Comparison of ENCODE assay signal across 1 cellular context in genomic region chr9:137240321-137240840, GRCh38.
A peak's percentile ranks its signal among the peaks of the same experiment; 100 is the strongest.
TF ChIP-seq lines count a peak whose summit lies in the region.

No MANE protein-coding gene starts in this region.

TF ChIP-seq in K562, 482 proteins besides CTCF, POLR2A, EP300 and RAD21 (continued from another document and continues in another):
- TF ChIP-seq PATZ1 (CRISPR knock-in tag; IDR thresholded peaks at IDR 0.05; ENCODE audit: borderline replicate concordance): no peak
- no peak for TF ChIP-seq SNIP1 (IDR thresholded peaks at IDR 0.05; ENCODE audit: low read depth)
- TF ChIP-seq ARNT (IDR thresholded peaks at IDR 0.05): no peak
- TF ChIP-seq HMGN3 (IDR thresholded peaks at IDR 0.05; ENCODE audit: borderline replicate concordance, extremely low read depth, insufficient read length, low read depth, low read length): peak; percentile 63
- peak; percentile 75; the same call in 1 of the 2 replicates for TF ChIP-seq CLOCK (CRISPR knock-in tag; IDR thresholded peaks at IDR 0.05; ENCODE audit: borderline replicate concordance)
- TF ChIP-seq ZNF232 (CRISPR knock-in tag; IDR thresholded peaks at IDR 0.05): peak; percentile 81; the same call in 1 of the 2 replicates
- TF ChIP-seq EWSR1 (IDR thresholded peaks at IDR 0.05; ENCODE audit: borderline replicate concordance, low read depth, partially characterized antibody): no peak
- no peak for TF ChIP-seq HINFP (tag; conservative IDR thresholded peaks at IDR 0.05; ENCODE audit: low read depth)
- TF ChIP-seq ARID3B (CRISPR knock-in tag; IDR thresholded peaks at IDR 0.05; ENCODE audit: borderline replicate concordance): peak; percentile 92; the same call in 1 of the 2 replicates
- no peak for TF ChIP-seq ETV6 (IDR thresholded peaks at IDR 0.05; ENCODE audit: borderline replicate concordance in 1 of 2, low read depth in 2 of 2, low read length in 1 of 2)
- no peak for TF ChIP-seq ETV6 (CRISPR knock-in tag; IDR thresholded peaks at IDR 0.05; ENCODE audit: borderline replicate concordance)
- no peak for TF ChIP-seq ZNF764 (CRISPR knock-in tag; IDR thresholded peaks at IDR 0.05; ENCODE audit: low read depth)
- no peak for TF ChIP-seq AFF1 (IDR thresholded peaks at IDR 0.05; ENCODE audit: low read depth in 1 of 2, partially characterized antibody in 2 of 2)
- TF ChIP-seq GABPB2 (CRISPR knock-in tag; conservative IDR thresholded peaks at IDR 0.05): no peak
- TF ChIP-seq ZNF133 (CRISPR knock-in tag; IDR thresholded peaks at IDR 0.05): no peak
- TF ChIP-seq KLF13 (tag; IDR thresholded peaks at IDR 0.05; ENCODE audit: borderline replicate concordance, low read depth): peak; percentile 77; the same call in 1 of the 2 replicates
- TF ChIP-seq ZNF655 (CRISPR knock-in tag; IDR thresholded peaks at IDR 0.05): no peak
- no peak for TF ChIP-seq RNF219 (CRISPR knock-in tag; IDR thresholded peaks at IDR 0.05)
- no peak for TF ChIP-seq TCF7 (IDR thresholded peaks at IDR 0.05; ENCODE audit: borderline replicate concordance)
- TF ChIP-seq JUNB (CRISPR knock-in tag; conservative IDR thresholded peaks at IDR 0.05): no peak
- peak; percentile 99 for TF ChIP-seq FOXJ2 (tag; IDR thresholded peaks at IDR 0.05)
- peak; percentile 51; the same call in 1 of the 2 replicates for TF ChIP-seq HES1 (IDR thresholded peaks at IDR 0.05; ENCODE audit: low read depth)
- no peak for TF ChIP-seq NR2C1 (IDR thresholded peaks at IDR 0.05)
- TF ChIP-seq NR2C1 (tag; IDR thresholded peaks at IDR 0.05): no peak
- TF ChIP-seq DEAF1 (CRISPR knock-in tag; IDR thresholded peaks at IDR 0.05): no peak
- TF ChIP-seq FOXP1 (CRISPR knock-in tag; IDR thresholded peaks at IDR 0.05): peak; percentile 79; the same call in 1 of the 2 replicates
- TF ChIP-seq CBFA2T3 (IDR thresholded peaks at IDR 0.05): peak; percentile 36; the same call in 1 of the 2 replicates
- TF ChIP-seq MAFF (IDR thresholded peaks at IDR 0.05; ENCODE audit: low read length): no peak
- no peak for TF ChIP-seq ZFPM2 (CRISPR knock-in tag; IDR thresholded peaks at IDR 0.05)
- no peak for TF ChIP-seq KAT8 (IDR thresholded peaks at IDR 0.05; ENCODE audit: low read depth)
- TF ChIP-seq ZBED1 (IDR thresholded peaks at IDR 0.05): peak; percentile 77; the same call in 1 of the 2 replicates
- no peak for TF ChIP-seq KHSRP (IDR thresholded peaks at IDR 0.05)
- no peak for TF ChIP-seq RBM39 (optimal IDR thresholded peaks at IDR 0.05; ENCODE audit: low read depth, low read length)
- no peak for TF ChIP-seq SP1 (CRISPR knock-in tag; IDR thresholded peaks at IDR 0.05)
- peak; percentile 49 for TF ChIP-seq CCNT2 (IDR thresholded peaks at IDR 0.05; ENCODE audit: borderline replicate concordance, extremely low read depth, insufficient read length, low read depth, low read length)
- TF ChIP-seq ETS2 (tag; IDR thresholded peaks at IDR 0.05; ENCODE audit: borderline replicate concordance, poor library complexity, severe bottlenecking): no peak
- TF ChIP-seq RFX5 (IDR thresholded peaks at IDR 0.05; ENCODE audit: low read depth, low read length): no peak
- no peak for TF ChIP-seq SETDB1 (IDR thresholded peaks at IDR 0.05; ENCODE audit: low read length)
- no peak for TF ChIP-seq NBN (IDR thresholded peaks at IDR 0.05; ENCODE audit: low read depth)
- TF ChIP-seq TEAD4 (IDR thresholded peaks at IDR 0.05; ENCODE audit: low read length): peak; percentile 18; the same call in 1 of the 2 replicates
- no peak for TF ChIP-seq TEAD4 (CRISPR knock-in tag; IDR thresholded peaks at IDR 0.05; ENCODE audit: borderline replicate concordance)
- 0 out of 2 replicates have a peak, but pooled peaks have one; percentile 29 for TF ChIP-seq ZNF121 (CRISPR knock-in tag; conservative IDR thresholded peaks at IDR 0.05)
- no peak; the same call in 1 of the 2 replicates for TF ChIP-seq RNF2 (IDR thresholded peaks at IDR 0.05)
